In genomic region chr7:35624299-35625186, GRCh38 we compare ENCODE assay signal across 9 cellular contexts.
DNase-seq lines count a peak whose midpoint lies in the region; ATAC-seq and TF ChIP-seq lines count a peak whose summit lies in the region.
"Had no signal": no experiment of that assay in that cellular context is flagged by ENCODE, and none has a peak within 500 bp of the region (broad histone marks: within the 10 kb centered on the region; RNA-seq: fewer than 3 reads in every experiment).

No MANE protein-coding gene starts in this region.

- 24 to 27% methylated on average over 4 to 9 of the region's 16 CpGs for WGBS in esophagus squamous epithelium, 2 donors

- CTCF ChIA-PET in activated CD8-positive, alpha-beta T cell treated with anti-CD3 and anti-CD28 coated beads for 36 hours (lab: Charles Lee): interaction anchor here (0.5 to 4.2 kb wide), 42 partner anchors 11 to 368 kb away, joined by 3 to 42 read pairs (median 5); partner anchors contain the start of gene SEPTIN7

- peak; percentile 9 to 48 (median 44) for DNase-seq in CD4-positive, CD25-positive, alpha-beta regulatory T cell
- DNase-seq in NCI-H446 treated with DMSO at 0.1 percent for 48 hours (lab: John Stamatoyannopoulos, UW): peak; percentile 3
- peak; percentile 48 for DNase-seq in activated CD8-positive, alpha-beta T cell treated with anti-CD3 and anti-CD28 coated beads for 36 hours
- DNase-seq in esophagus squamous epithelium (lab: John Stamatoyannopoulos, UW): no peak
- no peak for DNase-seq in natural killer cell treated with Interleukin-12 subunit alpha and Interleukin-12 subunit beta and Interleukin-15 and Interleukin-18, amount 100 ng/mL, for 72 hours (ENCODE audit: low spot score)

- TF ChIP-seq CTCF in activated CD8-positive, alpha-beta T cell treated with anti-CD3 and anti-CD28 coated beads for 36 hours (IDR thresholded peaks at IDR 0.05): peak; percentile 91
- TF ChIP-seq CTCF in esophagus squamous epithelium (IDR thresholded peaks at IDR 0.05): peak; percentile 36 to 74 (median 61)

- H3K27ac Mint-ChIP-seq in CD4-positive, CD25-positive, alpha-beta regulatory T cell: no peak overlapping the region
- no peak overlapping the region for H3K27ac Mint-ChIP-seq in activated CD8-positive, alpha-beta T cell treated with anti-CD3 and anti-CD28 coated beads for 36 hours
- no peak overlapping the region for H3K27ac Mint-ChIP-seq in natural killer cell treated with Interleukin-12 subunit alpha and Interleukin-12 subunit beta and Interleukin-15 and Interleukin-18, amount 100 ng/mL, for 72 hours

- no peaks in the 10 kb centered on the region for H3K27me3 Mint-ChIP-seq in CD4-positive, CD25-positive, alpha-beta regulatory T cell
- H3K27me3 Mint-ChIP-seq in activated CD8-positive, alpha-beta T cell treated with anti-CD3 and anti-CD28 coated beads for 36 hours: no peaks in the 10 kb centered on the region
- no peaks in the 10 kb centered on the region for H3K27me3 Mint-ChIP-seq in natural killer cell treated with Interleukin-12 subunit alpha and Interleukin-12 subunit beta and Interleukin-15 and Interleukin-18, amount 100 ng/mL, for 72 hours

- peak; percentile 74 to 79 for ATAC-seq in CD4-positive, CD25-positive, alpha-beta regulatory T cell (ENCODE audit: low read depth in 2 of 2)
- ATAC-seq in GM18907 (IDR thresholded peaks at IDR 0.05; ENCODE audit: unreplicated experiment) (peak; percentile 83), HG03135 (IDR thresholded peaks at IDR 0.05; ENCODE audit: unreplicated experiment) (peak; percentile 85), HG02763 (IDR thresholded peaks at IDR 0.05; ENCODE audit: unreplicated experiment) (no peak)
- ATAC-seq in activated CD8-positive, alpha-beta T cell treated with anti-CD3 and anti-CD28 coated beads for 36 hours: peak; percentile 96
- ATAC-seq in natural killer cell treated with Interleukin-12 subunit alpha and Interleukin-12 subunit beta and Interleukin-15 and Interleukin-18, amount 100 ng/mL, for 72 hours: peak; percentile 71 to 81

- TF ChIP-seq POLR2A in esophagus squamous epithelium (IDR thresholded peaks at IDR 0.05): no peak

- H3K36me3 ChIP-seq in CD4-positive, CD25-positive, alpha-beta regulatory T cell (ENCODE audit: control insufficient read depth, insufficient read depth, low read length): peaks cover 4% of the 10 kb centered on the region
- peaks cover 0 to 21% (median 0%) of the 10 kb centered on the region in 3 donors for H3K36me3 ChIP-seq in esophagus squamous epithelium

- H3K4me3 Mint-ChIP-seq in CD4-positive, CD25-positive, alpha-beta regulatory T cell: peak overlapping the region in 1 of 4 donors; percentile 49
- no peak overlapping the region for H3K4me3 Mint-ChIP-seq in activated CD8-positive, alpha-beta T cell treated with anti-CD3 and anti-CD28 coated beads for 36 hours
- H3K4me3 Mint-ChIP-seq in natural killer cell treated with Interleukin-12 subunit alpha and Interleukin-12 subunit beta and Interleukin-15 and Interleukin-18, amount 100 ng/mL, for 72 hours: no peak overlapping the region

- H3K4me3 ChIP-seq in CD4-positive, CD25-positive, alpha-beta regulatory T cell (ENCODE audit: low read depth, low read length): no peak overlapping the region
- no peak overlapping the region for H3K4me3 ChIP-seq in esophagus squamous epithelium
- H3K4me3 ChIP-seq: skin epidermis had no signal

- H3K27ac ChIP-seq in CD4-positive, CD25-positive, alpha-beta regulatory T cell (ENCODE audit: insufficient read depth, low read length, poor library complexity, severe bottlenecking): no peak overlapping the region
- H3K27ac ChIP-seq in esophagus squamous epithelium: no peak overlapping the region
- H3K27ac ChIP-seq: skin epidermis had no signal

- intact Hi-C loops in activated CD8-positive, alpha-beta T cell treated with anti-CD3 and anti-CD28 coated beads for 36 hours (cut with micrococcal nuclease): loop anchor here (5.0 to 10.0 kb wide), 2 partner anchors 87 to 200 kb away; no protein-coding TSS in a partner anchor
- intact Hi-C loops in esophagus squamous epithelium (cut with DNase I): no loop called here

- POLR2A ChIA-PET in activated CD8-positive, alpha-beta T cell treated with anti-CD3 and anti-CD28 coated beads for 36 hours (lab: Charles Lee): interaction anchor here (0.6 kb wide), 1 partner anchor 8 kb away, joined by 3 read pairs; no protein-coding TSS in a partner anchor

- H3K4me1 ChIP-seq in CD4-positive, CD25-positive, alpha-beta regulatory T cell (ENCODE audit: control insufficient read depth, insufficient read depth, low read length, poor library complexity, severe bottlenecking): no peaks in the 10 kb centered on the region
- peaks cover 0 to 4% (median 0%) of the 10 kb centered on the region in 3 donors for H3K4me1 ChIP-seq in esophagus squamous epithelium

- H3K4me1 Mint-ChIP-seq in CD4-positive, CD25-positive, alpha-beta regulatory T cell: peaks cover 0 to 6% (median 5%) of the 10 kb centered on the region in 4 donors
- peaks cover 2% of the 10 kb centered on the region for H3K4me1 Mint-ChIP-seq in activated CD8-positive, alpha-beta T cell treated with anti-CD3 and anti-CD28 coated beads for 36 hours (ENCODE audit: low read depth)
- peaks cover 5 to 11% of the 10 kb centered on the region in 2 donors for H3K4me1 Mint-ChIP-seq in natural killer cell treated with Interleukin-12 subunit alpha and Interleukin-12 subunit beta and Interleukin-15 and Interleukin-18, amount 100 ng/mL, for 72 hours (ENCODE audit: low read depth in 2 of 2)

- H3K36me3 Mint-ChIP-seq in CD4-positive, CD25-positive, alpha-beta regulatory T cell: peaks cover 11% of the 10 kb centered on the region
- peaks cover 1% of the 10 kb centered on the region for H3K36me3 Mint-ChIP-seq in activated CD8-positive, alpha-beta T cell treated with anti-CD3 and anti-CD28 coated beads for 36 hours (ENCODE audit: low read depth)
- no peaks in the 10 kb centered on the region for H3K36me3 Mint-ChIP-seq in natural killer cell treated with Interleukin-12 subunit alpha and Interleukin-12 subunit beta and Interleukin-15 and Interleukin-18, amount 100 ng/mL, for 72 hours

- no peaks in the 10 kb centered on the region for H3K9me3 Mint-ChIP-seq in CD4-positive, CD25-positive, alpha-beta regulatory T cell
- no peaks in the 10 kb centered on the region for H3K9me3 Mint-ChIP-seq in activated CD8-positive, alpha-beta T cell treated with anti-CD3 and anti-CD28 coated beads for 36 hours
- H3K9me3 Mint-ChIP-seq in natural killer cell treated with Interleukin-12 subunit alpha and Interleukin-12 subunit beta and Interleukin-15 and Interleukin-18, amount 100 ng/mL, for 72 hours: no peaks in the 10 kb centered on the region

- no peaks in the 10 kb centered on the region for H3K9me3 ChIP-seq in CD4-positive, CD25-positive, alpha-beta regulatory T cell (ENCODE audit: control insufficient read depth in 2 of 2, low read length in 2 of 2)
- H3K9me3 ChIP-seq in esophagus squamous epithelium: no peaks in the 10 kb centered on the region

- no peaks in the 10 kb centered on the region for H3K27me3 ChIP-seq in CD4-positive, CD25-positive, alpha-beta regulatory T cell (ENCODE audit: control insufficient read depth, insufficient read depth, low read length)
- no peaks in the 10 kb centered on the region for H3K27me3 ChIP-seq in esophagus squamous epithelium

Comparison
In these comparisons a context has a peak if more than half of its experiments do, and no peak if none do; other contexts are left out.
1. DNase-seq: peak in CD4-positive, CD25-positive, alpha-beta regulatory T cell (3 of 3), NCI-H446 treated with DMSO at 0.1 percent for 48 hours (single experiment) and activated CD8-positive, alpha-beta T cell treated with anti-CD3 and anti-CD28 coated beads for 36 hours (single experiment); none in esophagus squamous epithelium (single experiment) and natural killer cell treated with Interleukin-12 subunit alpha and Interleukin-12 subunit beta and Interleukin-15 and Interleukin-18, amount 100 ng/mL, for 72 hours (single experiment).